In genomic region chr16:4106516-4106915, GRCh38 we compare ENCODE assay signal across 15 cellular contexts. TPM values are rescaled to one million over a fixed set of nuclear protein-coding genes. Genes with fewer than 3 reads are reported as not detected.
DNase-seq lines count a peak whose midpoint lies in the region; ATAC-seq and TF ChIP-seq lines count a peak whose summit lies in the region.
"Had no signal": no experiment of that assay in that cellular context is flagged by ENCODE, and none has a peak within 500 bp of the region (broad histone marks: within the 10 kb centered on the region; RNA-seq: fewer than 3 reads in every experiment).

No MANE protein-coding gene starts in this region.

- POLR2A ChIA-PET in Panc1 (lab: Charles Lee): no interaction called here

- DNase-seq in Panc1 (ENCODE audit: low read depth, low spot score) (no peak), middle frontal gyrus (ENCODE audit: extremely low spot score, low spot score) (peak; percentile 48), thyroid gland (no peak), GM19238 (ENCODE audit: insufficient read length, low spot score) (no peak), NCI-H524 treated with DMSO at 0.1 percent for 48 hours (lab: John Stamatoyannopoulos, UW) (no peak)
- no peak for DNase-seq in activated CD8-positive, alpha-beta memory T cell treated with anti-CD3 and anti-CD28 coated beads for 24 hours
- DNase-seq: CD8-positive, alpha-beta T cell; COR-L47; DMS153; DMS79 treated with DMSO at 0.1 percent for 48 hours; EL; GOT3; H9 had no signal

- H3K27me3 ChIP-seq in BLaER1 (no peaks in the 10 kb centered on the region), Panc1 (ENCODE audit: control insufficient read depth, insufficient read depth, low read length) (no peaks in the 10 kb centered on the region), thyroid gland (no peaks in the 10 kb centered on the region)

- TF ChIP-seq POLR2A in thyroid gland (IDR thresholded peaks at IDR 0.05): no peak

- H4K20me1 ChIP-seq in BLaER1: peaks cover 92% of the 10 kb centered on the region

- peak overlapping the region; percentile 59 for H3K4me2 ChIP-seq in BLaER1

- intact Hi-C loops in Panc1 (cut with micrococcal nuclease; ENCODE audit: unreplicated experiment) (no loop called here), thyroid gland (cut with DNase I) (no loop called here)

- peaks cover 69% of the 10 kb centered on the region for H3K4me1 ChIP-seq in BLaER1
- peaks cover 36% of the 10 kb centered on the region for H3K4me1 ChIP-seq in Panc1 (ENCODE audit: control insufficient read depth, insufficient read depth, low read length)
- peaks cover 25 to 43% of the 10 kb centered on the region in 2 donors for H3K4me1 ChIP-seq in thyroid gland

- WGBS in thyroid gland, 2 donors: 47 to 48% methylated on average over 4 of the region's 4 CpGs

- H3K9me3 ChIP-seq in BLaER1 (peaks cover 48% of the 10 kb centered on the region), Panc1 (ENCODE audit: control insufficient read depth, insufficient read depth, low read depth, low read length) (no peaks in the 10 kb centered on the region), thyroid gland (no peaks in the 10 kb centered on the region)

- H3K27ac ChIP-seq in BLaER1 (no peak overlapping the region), Panc1 (ENCODE audit: low read length) (peak overlapping the region; percentile 23; the same call in 1 of the 2 replicates), thyroid gland (peak overlapping the region; percentile 55 to 97 (median 71))

- H3K9ac ChIP-seq in BLaER1: peak overlapping the region; percentile 12

- TF ChIP-seq CTCF in Panc1 (IDR thresholded peaks at IDR 0.05): no peak
- TF ChIP-seq CTCF in thyroid gland (IDR thresholded peaks at IDR 0.05): no peak

- H3K36me3 ChIP-seq in BLaER1: peaks cover 98% of the 10 kb centered on the region
- no peaks in the 10 kb centered on the region for H3K36me3 ChIP-seq in Panc1 (ENCODE audit: control insufficient read depth, insufficient read depth, low read length)
- H3K36me3 ChIP-seq in thyroid gland: peaks cover 0 to 2% of the 10 kb centered on the region in 2 donors

- BruUV-seq in Panc1 (replicated peaks; lab: Mats Ljungman, UMichigan): no TSS peak

- ATAC-seq in Panc1: no peak
- ATAC-seq: CD8-positive, alpha-beta T cell; HepG2 had no signal

- in situ Hi-C loops in Panc1 (cut with HindIII; ENCODE audit: low pct_unique_long_range_greater_than_20kb, low sequenced_read_pairs): no loop called here

- H3K4me3 ChIP-seq in BLaER1 (peak overlapping the region; percentile 21; the same call in 1 of the 2 replicates), Panc1 (ENCODE audit: low read depth in 2 of 2, low read length in 2 of 2) (no peak overlapping the region), thyroid gland (replicated peaks in 1 of 3) (no peak overlapping the region)

- CTCF ChIA-PET in Panc1 (lab: Charles Lee): no interaction called here

RNA-seq across cellular contexts. Expression of gene ADCY9, which starts 9.7 kb away (rescaled TPM):
- total RNA-seq in Panc1 (2021; ENCODE audit: unreplicated experiment): 29.8 TPM
- 23.2 TPM for polyA plus RNA-seq in Panc1 (2012; ENCODE audit: insufficient read length)
- 100 to 1,000 TPM in 2 of 4 donors, 10 to 100 TPM in 2; 61.4 to 123 (median 94.1) TPM for total RNA-seq in thyroid gland
